In the genomic region with DNA sequence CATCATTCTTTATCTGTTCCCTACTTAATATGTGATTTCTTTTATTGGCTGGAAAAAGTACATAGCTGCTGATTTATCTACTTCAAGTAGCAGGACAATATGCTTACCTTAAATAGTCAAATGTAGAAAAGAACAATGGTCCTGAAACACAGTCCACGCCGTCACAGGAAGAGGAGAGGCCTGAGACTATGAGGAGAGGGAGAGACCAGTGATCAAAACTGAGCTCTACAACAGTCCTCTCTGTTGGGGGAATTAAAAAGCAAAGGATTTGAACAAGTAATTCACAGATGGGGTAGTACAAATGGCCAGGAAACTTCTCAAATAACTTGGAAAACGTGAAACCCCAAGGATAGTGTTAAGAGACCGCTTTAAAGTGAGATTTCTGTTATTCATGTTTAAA, we compare ENCODE assay signal across 1 cellular context.
TF ChIP-seq lines count a peak whose summit lies in the region.

No MANE protein-coding gene starts in this region.

TF ChIP-seq in SK-N-SH, 30 proteins besides CTCF, POLR2A, EP300 and RAD21 (continued from another document):
- TF ChIP-seq REST (IDR thresholded peaks at IDR 0.05; ENCODE audit: low read depth, low read length) (no peak), EZH2phosphoT487 (IDR thresholded peaks at IDR 0.05; ENCODE audit: borderline replicate concordance, low read depth) (no peak), USF1 (IDR thresholded peaks at IDR 0.05; ENCODE audit: borderline replicate concordance, low read depth) (no peak), YY1 (IDR thresholded peaks at IDR 0.05; ENCODE audit: low read depth) (no peak)
- TF ChIP-seq, protein P1, sequence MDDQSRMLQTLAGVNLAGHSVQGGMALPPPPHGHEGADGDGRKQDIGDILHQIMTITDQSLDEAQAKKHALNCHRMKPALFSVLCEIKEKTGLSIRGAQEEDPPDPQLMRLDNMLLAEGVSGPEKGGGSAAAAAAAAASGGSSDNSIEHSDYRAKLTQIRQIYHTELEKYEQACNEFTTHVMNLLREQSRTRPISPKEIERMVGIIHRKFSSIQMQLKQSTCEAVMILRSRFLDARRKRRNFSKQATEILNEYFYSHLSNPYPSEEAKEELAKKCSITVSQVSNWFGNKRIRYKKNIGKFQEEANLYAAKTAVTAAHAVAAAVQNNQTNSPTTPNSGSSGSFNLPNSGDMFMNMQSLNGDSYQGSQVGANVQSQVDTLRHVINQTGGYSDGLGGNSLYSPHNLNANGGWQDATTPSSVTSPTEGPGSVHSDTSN (IDR thresholded peaks at IDR 0.05) = no peak
